In the genomic region with DNA sequence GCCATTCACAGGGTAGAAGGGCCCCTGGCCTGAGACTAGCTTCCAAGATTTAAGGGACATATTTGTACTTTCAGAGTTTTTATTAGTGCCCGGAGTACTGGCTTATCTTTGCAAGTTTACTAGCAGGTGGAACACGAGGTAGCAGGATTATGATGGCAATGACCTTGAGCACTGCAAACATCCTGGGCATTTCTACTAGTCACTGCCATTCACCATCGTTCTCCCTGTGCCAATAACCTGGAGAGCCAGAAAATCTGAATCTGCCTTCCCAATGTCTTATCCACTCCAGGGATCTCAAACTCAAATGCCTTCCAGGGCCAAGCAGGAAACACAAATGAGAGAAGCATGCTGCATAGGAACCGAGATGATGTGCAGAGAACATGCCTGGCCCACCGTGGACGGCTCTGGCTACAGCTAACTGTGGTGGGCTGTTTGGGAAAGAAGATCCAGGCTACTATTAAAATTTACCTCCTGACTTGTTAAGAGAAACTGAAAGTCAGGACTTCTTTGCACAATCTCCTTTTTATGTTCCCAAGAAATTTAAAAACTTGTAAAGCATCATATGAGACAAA, we compare ENCODE assay signal across 12 cellular contexts. TPM values are rescaled to one million over a fixed set of nuclear protein-coding genes. Genes with fewer than 3 reads are reported as not detected.
DNase-seq lines count a peak whose midpoint lies in the region; ATAC-seq and TF ChIP-seq lines count a peak whose summit lies in the region.
"Had no signal": no experiment of that assay in that cellular context is flagged by ENCODE, and none has a peak within 500 bp of the region (broad histone marks: within the 10 kb centered on the region; RNA-seq: fewer than 3 reads in every experiment).

No MANE protein-coding gene starts in this region.

- no peaks in the 10 kb centered on the region for H3K27me3 Mint-ChIP-seq in CD4-positive, alpha-beta T cell
- H3K27me3 Mint-ChIP-seq: activated naive CD4-positive, alpha-beta T cell treated with anti-CD3 and anti-CD28 coated beads, Interleukin-2, amount 50 U/mL, for 24 hours had no signal

- H3K4me1 ChIP-seq in gastroesophageal sphincter (peaks cover 0 to 98% (median 50%) of the 10 kb centered on the region in 3 donors), gastrocnemius medialis (peaks cover 99 to 100% of the 10 kb centered on the region in 2 donors)

- no peak overlapping the region for H3K4me3 ChIP-seq in gastroesophageal sphincter
- H3K4me3 ChIP-seq in gastrocnemius medialis: no peak overlapping the region

- DNase-seq in CD4-positive, alpha-beta T cell: peak in 1 of 10 experiments; percentile 20
- DNase-seq in gastrocnemius medialis (peak in 1 of 2 donors; percentile 7), AG08395 (ENCODE audit: low spot score) (no peak), DMS79 (lab: John Stamatoyannopoulos, UW) (no peak), GDM1 (lab: John Stamatoyannopoulos, UW) (no peak)
- DNase-seq: effector CD8-positive, alpha-beta T cell; NCI-H187 treated with DMSO at 0.1 percent for 48 hours had no signal

- no peaks in the 10 kb centered on the region for H3K9me3 ChIP-seq in CD4-positive, alpha-beta T cell (ENCODE audit: control insufficient read depth, low read length)
- no peaks in the 10 kb centered on the region for H3K9me3 ChIP-seq in gastroesophageal sphincter
- H3K9me3 ChIP-seq in gastrocnemius medialis: no peaks in the 10 kb centered on the region

- intact Hi-C loops in CD4-positive, alpha-beta T cell (cut with DNase I, micrococcal nuclease): no loop called here
- intact Hi-C loops in gastrocnemius medialis (cut with DNase I; ENCODE audit: low total_unique reads): no loop called here

- CTCF ChIA-PET in CD4-positive, alpha-beta T cell (lab: Charles Lee): interaction anchor here (1.7 to 17.5 kb wide), 5 partner anchors 6 to 80 kb away, joined by 4 to 253 read pairs (median 5); no protein-coding TSS in a partner anchor

- no peaks in the 10 kb centered on the region for H3K9me3 Mint-ChIP-seq in CD4-positive, alpha-beta T cell
- H3K9me3 Mint-ChIP-seq: activated naive CD4-positive, alpha-beta T cell treated with anti-CD3 and anti-CD28 coated beads, Interleukin-2, amount 50 U/mL, for 24 hours had no signal

- no peak for TF ChIP-seq CTCF in CD4-positive, alpha-beta T cell (IDR thresholded peaks at IDR 0.05)
- no peak for TF ChIP-seq CTCF in VCaP (conservative IDR thresholded peaks at IDR 0.05)
- no peak for TF ChIP-seq CTCF in gastroesophageal sphincter (IDR thresholded peaks at IDR 0.05)
- TF ChIP-seq CTCF in gastrocnemius medialis (IDR thresholded peaks at IDR 0.05 in 4 of 5, conservative IDR thresholded peaks at IDR 0.05 in 1 of 5): no peak

- no peak for TF ChIP-seq POLR2A in gastroesophageal sphincter (IDR thresholded peaks at IDR 0.05)
- TF ChIP-seq POLR2A in gastrocnemius medialis (IDR thresholded peaks at IDR 0.05): no peak

- H3K4me1 Mint-ChIP-seq in CD4-positive, alpha-beta T cell (ENCODE audit: low read depth): peaks cover 95% of the 10 kb centered on the region

- 62 to 73% methylated on average over 2 to 6 of the region's 6 CpGs for WGBS in gastroesophageal sphincter (ENCODE audit: low coverage in 1 of 2), 2 donors

- H3K36me3 ChIP-seq in gastroesophageal sphincter (no peaks in the 10 kb centered on the region), gastrocnemius medialis (no peaks in the 10 kb centered on the region)

- TF ChIP-seq EP300 in gastroesophageal sphincter (IDR thresholded peaks at IDR 0.05): no peak

- no peaks in the 10 kb centered on the region for H3K36me3 Mint-ChIP-seq in CD4-positive, alpha-beta T cell (ENCODE audit: low read depth)

- H3K27me3 ChIP-seq in CD4-positive, alpha-beta T cell (ENCODE audit: control insufficient read depth, insufficient read depth, low read length): no peaks in the 10 kb centered on the region
- no peaks in the 10 kb centered on the region for H3K27me3 ChIP-seq in gastroesophageal sphincter
- H3K27me3 ChIP-seq in gastrocnemius medialis: no peaks in the 10 kb centered on the region

- no peak for ATAC-seq in CD4-positive, alpha-beta T cell (ENCODE audit: poor library complexity)
- ATAC-seq in gastroesophageal sphincter: no peak
- ATAC-seq in gastrocnemius medialis: no peak
- ATAC-seq in GM21528 (IDR thresholded peaks at IDR 0.05; ENCODE audit: low FRiP score, unreplicated experiment): no peak
- ATAC-seq: HepG2 had no signal

- peak overlapping the region; percentile 86 for H3K27ac Mint-ChIP-seq in CD4-positive, alpha-beta T cell

- peak overlapping the region; percentile 61 for H3K27ac ChIP-seq in CD4-positive, alpha-beta T cell (ENCODE audit: low read depth, low read length)
- H3K27ac ChIP-seq in VCaP (peak overlapping the region; percentile 96), gastroesophageal sphincter (peak overlapping the region in 3 of 4 donors; percentile 59 to 90 (median 72)), gastrocnemius medialis (peak overlapping the region; percentile 92 to 97 (median 92))

- peak overlapping the region; percentile 43 for H3K4me3 Mint-ChIP-seq in CD4-positive, alpha-beta T cell

- POLR2A ChIA-PET in CD4-positive, alpha-beta T cell (lab: Charles Lee): interaction anchor here (0.9 to 9.0 kb wide), 6 partner anchors 9 to 101 kb away, joined by 4 to 83 read pairs (median 12); no protein-coding TSS in a partner anchor

- in situ Hi-C loops in gastrocnemius medialis (cut with MboI; ENCODE audit: low sequenced_read_pairs in 4 of 4): loop anchor here in 2 of 4 donors (25.0 kb wide), 2 partner anchors 90 to 190 kb away; no protein-coding TSS in a partner anchor

RNA-seq across cellular contexts. Expression of gene FAM53B, which starts 16.7 kb away (rescaled TPM):
- total RNA-seq in CD4-positive, alpha-beta T cell: 10 to 100 TPM; 32.9 to 33.6 TPM
- 10 to 100 TPM; 24.5 to 33.0 (median 30.2) TPM for total RNA-seq in gastroesophageal sphincter
- total RNA-seq in gastrocnemius medialis: 100 to 1,000 TPM; 140 to 253 (median 192) TPM

Comparison
In these comparisons a context has a peak if more than half of its experiments do, and no peak if none do; other contexts are left out.
1. RNA of gene FAM53B, which starts 16.7 kb away (total RNA-seq): 140 to 253 TPM in gastrocnemius medialis; 32.9 to 33.6 TPM in CD4-positive, alpha-beta T cell and 24.5 to 33.0 TPM in gastroesophageal sphincter; every median in the first group is over 4 times any median in the second.
2. Peak in every context shown above with its lines, with median percentiles within 50 percentile points of each other: H3K27ac ChIP-seq.